22 cellular contexts compared by ENCODE assay signal in the genomic region with DNA sequence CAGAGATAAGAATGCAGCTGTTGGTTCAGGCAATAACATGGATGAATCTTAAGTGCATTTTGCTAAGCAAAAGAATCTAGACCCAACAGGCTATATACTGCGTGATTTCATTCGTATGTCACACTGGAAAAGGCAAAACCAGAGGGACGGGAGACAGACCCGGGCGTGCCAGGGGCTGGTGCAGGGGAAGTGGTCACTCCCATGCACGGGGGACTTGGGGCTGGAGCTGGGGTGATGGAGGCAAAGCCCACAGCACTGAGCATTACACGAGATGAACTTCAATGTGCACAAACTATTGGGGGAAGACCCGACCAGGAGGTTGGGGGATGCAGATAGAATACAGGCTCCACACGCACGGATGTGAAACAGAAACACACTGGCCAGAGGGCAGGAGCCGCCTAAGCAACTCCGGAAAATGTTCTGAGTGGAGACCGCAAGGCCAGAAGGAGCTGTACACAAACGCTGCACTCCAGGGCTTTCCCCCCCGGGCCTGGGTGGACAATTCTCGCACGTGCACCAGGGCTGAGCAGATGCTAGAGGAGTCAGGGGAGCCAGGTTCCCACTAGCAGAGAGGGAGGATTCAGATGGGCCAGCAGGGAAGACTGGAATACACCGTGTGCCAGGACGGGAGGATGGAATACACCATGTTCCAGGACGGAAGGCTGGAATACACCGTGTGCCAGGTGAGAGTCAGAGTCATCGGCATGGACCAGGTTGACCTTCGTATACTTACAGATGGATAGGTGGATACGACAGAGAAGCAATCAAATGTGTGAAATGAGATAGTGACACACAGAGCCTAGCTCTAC. TPM values are rescaled to one million over a fixed set of nuclear protein-coding genes. Genes with fewer than 3 reads are reported as not detected.
"Had no signal": no experiment of that assay in that cellular context is flagged by ENCODE, and none has a peak within 500 bp of the region (broad histone marks: within the 10 kb centered on the region; RNA-seq: fewer than 3 reads in every experiment).

No MANE protein-coding gene starts in this region.

- H3K27ac Mint-ChIP-seq: memory B cell; mesothelial cell of epicardium; natural killer cell; stimulated activated naive B cell treated with anti-CD40 and anti-IgM and Interleukin-4, amounts not matched to agents 10 μg/mL and 1 μg/mL and 100 μg/mL, for 72 hours; stimulated activated naive CD8-positive, alpha-beta T cell treated with anti-CD3 and anti-CD28 coated beads, Interleukin-15, amount 100 ng/mL, for 72 hours had no signal

- H3K27me3 ChIP-seq: dorsolateral prefrontal cortex, gastrocnemius medialis, left lung, right lobe of liver, spleen, testis, tibial nerve had no signal

- DNase-seq: cortex of kidney; effector CD8-positive, alpha-beta T cell; gastrocnemius medialis; islet precursor cell; lower lobe of right lung; natural killer cell; psoas muscle; retina; spleen; stimulated activated CD4-positive, alpha-beta T cell treated with anti-CD3 and anti-CD28 coated beads, Interleukin-15, amount 100 ng/mL, for 24 hours; stimulated activated CD4-positive, alpha-beta T cell treated with anti-CD3 and anti-CD28 coated beads, Interleukin-1b, Interleukin-23, amount 100 ng/mL, for 48 hours; stimulated activated CD4-positive, alpha-beta T cell treated with anti-CD3 and anti-CD28 coated beads, Interleukin-4, amount 100 ng/mL, for 24 hours; stimulated activated naive B cell treated with anti-CD40 and anti-IgM and Interleukin-4, amounts not matched to agents 10 μg/mL and 1 μg/mL and 100 μg/mL, for 72 hours; stimulated activated naive CD8-positive, alpha-beta T cell treated with anti-CD3 and anti-CD28 coated beads, Interleukin-15, amount 100 ng/mL, for 72 hours; testis had no signal

- H3K9me3 ChIP-seq: gastrocnemius medialis, left lung, lower lobe of right lung, psoas muscle, right lobe of liver, spleen, testis had no signal

- ATAC-seq: gastrocnemius medialis; left lung; lower lobe of right lung; natural killer cell; psoas muscle; right lobe of liver; stimulated activated naive B cell treated with anti-CD40 and anti-IgM and Interleukin-4, amounts not matched to agents 10 μg/mL and 1 μg/mL and 100 μg/mL, for 72 hours; stimulated activated naive CD8-positive, alpha-beta T cell treated with anti-CD3 and anti-CD28 coated beads, Interleukin-15, amount 100 ng/mL, for 72 hours had no signal

- H3K27ac ChIP-seq: gastrocnemius medialis, left lung, lower lobe of right lung, psoas muscle, right lobe of liver, spleen, testis, tibial nerve had no signal

- H3K36me3 ChIP-seq: gastrocnemius medialis, left lung, right lobe of liver had no signal

- H3K27me3 Mint-ChIP-seq: memory B cell; stimulated activated naive B cell treated with anti-CD40 and anti-IgM and Interleukin-4, amounts not matched to agents 10 μg/mL and 1 μg/mL and 100 μg/mL, for 72 hours; stimulated activated naive CD8-positive, alpha-beta T cell treated with anti-CD3 and anti-CD28 coated beads, Interleukin-15, amount 100 ng/mL, for 72 hours had no signal

- H3K36me3 Mint-ChIP-seq: natural killer cell had no signal

- H3K9me3 Mint-ChIP-seq: memory B cell; natural killer cell; stimulated activated naive B cell treated with anti-CD40 and anti-IgM and Interleukin-4, amounts not matched to agents 10 μg/mL and 1 μg/mL and 100 μg/mL, for 72 hours; stimulated activated naive CD8-positive, alpha-beta T cell treated with anti-CD3 and anti-CD28 coated beads, Interleukin-15, amount 100 ng/mL, for 72 hours had no signal

- H3K4me3 ChIP-seq: dorsolateral prefrontal cortex, gastrocnemius medialis, left lung, lower lobe of right lung, psoas muscle, right lobe of liver, spleen, testis, tibial nerve had no signal

- H3K4me1 ChIP-seq: psoas muscle, right lobe of liver, testis had no signal

- H3K4me3 Mint-ChIP-seq: memory B cell; mesothelial cell of epicardium; natural killer cell; stimulated activated naive B cell treated with anti-CD40 and anti-IgM and Interleukin-4, amounts not matched to agents 10 μg/mL and 1 μg/mL and 100 μg/mL, for 72 hours; stimulated activated naive CD8-positive, alpha-beta T cell treated with anti-CD3 and anti-CD28 coated beads, Interleukin-15, amount 100 ng/mL, for 72 hours had no signal

RNA-seq across cellular contexts. Expression of gene SOX8, which starts 22.1 kb away (rescaled TPM):
- total RNA-seq: fibroblast of lung, natural killer cell had no signal
